ENCODE assay signal across 12 cellular contexts in the genomic region with DNA sequence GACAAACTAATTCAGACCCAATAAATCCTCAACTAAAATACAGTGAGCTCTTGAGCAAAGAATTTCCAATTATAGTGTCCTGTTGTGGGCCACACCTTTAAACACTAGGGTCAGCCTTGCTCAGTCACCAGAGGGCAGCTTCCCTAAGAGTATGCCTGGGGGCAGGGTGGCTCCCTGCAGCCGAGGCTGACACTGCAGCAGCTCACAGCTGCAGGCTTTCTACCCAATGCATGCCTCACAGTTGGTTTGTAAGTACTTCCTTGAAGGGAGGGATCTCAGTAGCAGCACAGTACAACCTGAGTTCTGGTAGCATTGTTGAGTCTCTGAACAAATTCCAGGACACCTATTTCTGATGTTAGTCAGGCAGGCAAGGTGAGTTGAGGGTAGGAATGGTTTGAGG.
DNase-seq lines count a peak whose midpoint lies in the region; ATAC-seq and TF ChIP-seq lines count a peak whose summit lies in the region.
"Had no signal": no experiment of that assay in that cellular context is flagged by ENCODE, and none has a peak within 500 bp of the region (broad histone marks: within the 10 kb centered on the region; RNA-seq: fewer than 3 reads in every experiment).

No MANE protein-coding gene starts in this region.

- no peak overlapping the region for H3K27ac Mint-ChIP-seq in activated T-cell treated with anti-CD3 and anti-CD28 coated beads, Interleukin-2, amount 50 U/mL, for 24 hours
- H3K27ac Mint-ChIP-seq: activated B cell treated with CpG ODN at 0.5 μM for 24 hours, HFFc6, memory B cell had no signal

- H3K4me1 ChIP-seq in PC-3 (ENCODE audit: insufficient read depth, low read length) (no peaks in the 10 kb centered on the region), iPS-18a (ENCODE audit: control insufficient read depth, low read depth, low read length) (peaks cover 12% of the 10 kb centered on the region), upper lobe of right lung (no peaks in the 10 kb centered on the region)

- H3K9ac ChIP-seq in PC-3 (ENCODE audit: low read length) (no peak overlapping the region), iPS-18a (ENCODE audit: low read length) (no peak overlapping the region)

- H3K9me2 ChIP-seq in PC-3 (replicated peaks; ENCODE audit: low read length), result no peaks in the 10 kb centered on the region

- H3K27me3 ChIP-seq in PC-3 (ENCODE audit: low read length) (no peaks in the 10 kb centered on the region), iPS-18a (ENCODE audit: control insufficient read depth, insufficient read depth, low read length) (no peaks in the 10 kb centered on the region), upper lobe of right lung (no peaks in the 10 kb centered on the region)

- H3K4me1 Mint-ChIP-seq in activated T-cell treated with anti-CD3 and anti-CD28 coated beads, Interleukin-2, amount 50 U/mL, for 24 hours (ENCODE audit: low read depth), result no peaks in the 10 kb centered on the region
- H3K4me1 Mint-ChIP-seq: activated B cell treated with CpG ODN at 0.5 μM for 24 hours, memory B cell had no signal

- H3F3A ChIP-seq in PC-3 (ENCODE audit: low read length, unreplicated experiment), result no peaks in the 10 kb centered on the region

- intact Hi-C loops in Right ventricle myocardium inferior (cut with DNase I), result no loop called here
- intact Hi-C loops in cardiac septum (cut with DNase I), result no loop called here
- intact Hi-C loops in PC-3 (cut with micrococcal nuclease), result no loop called here
- intact Hi-C loops in upper lobe of right lung (cut with DNase I), result no loop called here

- DNase-seq in Right ventricle myocardium inferior (ENCODE audit: missing footprints) (peak; percentile 69), cardiac septum (ENCODE audit: low spot score) (no peak), PC-3 (peak; percentile 10), upper lobe of right lung (no peak), amniotic stem cell (lab: John Stamatoyannopoulos, UW) (no peak)
- no peak for DNase-seq in activated T-cell treated with anti-CD3 and anti-CD28 coated beads, Interleukin-2, amount 50 U/mL, for 24 hours
- DNase-seq: activated B cell treated with CpG ODN at 0.5 μM for 24 hours, HFFc6, MV-4-11 had no signal

- no peaks in the 10 kb centered on the region for H3K9me3 Mint-ChIP-seq in activated T-cell treated with anti-CD3 and anti-CD28 coated beads, Interleukin-2, amount 50 U/mL, for 24 hours
- H3K9me3 Mint-ChIP-seq: activated B cell treated with CpG ODN at 0.5 μM for 24 hours had no signal

- H3K4me2 ChIP-seq in PC-3 (ENCODE audit: low read length), result no peak overlapping the region

- H3K27ac ChIP-seq in PC-3 (ENCODE audit: low read length) (no peak overlapping the region), iPS-18a (ENCODE audit: low read length) (peak overlapping the region; percentile 57), upper lobe of right lung (no peak overlapping the region)

- ATAC-seq in Right ventricle myocardium inferior (peak; percentile 64), PC-3 (no peak), upper lobe of right lung (peak; percentile 87), GM21360 (IDR thresholded peaks at IDR 0.05; ENCODE audit: unreplicated experiment) (no peak)

- peaks cover 7% of the 10 kb centered on the region for H3K9me3 ChIP-seq in PC-3 (ENCODE audit: low read length)
- no peaks in the 10 kb centered on the region for H3K9me3 ChIP-seq in iPS-18a (ENCODE audit: control insufficient read depth, low read depth, low read length)
- H3K9me3 ChIP-seq in upper lobe of right lung, result no peaks in the 10 kb centered on the region

- no peak for TF ChIP-seq CTCF in PC-3 (conservative IDR thresholded peaks at IDR 0.05; ENCODE audit: low read depth, low read length)
- no peak for TF ChIP-seq CTCF in upper lobe of right lung (IDR thresholded peaks at IDR 0.05)

- H3K36me3 ChIP-seq in PC-3 (ENCODE audit: low read depth, low read length) (no peaks in the 10 kb centered on the region), iPS-18a (ENCODE audit: control insufficient read depth, low read depth, low read length) (no peaks in the 10 kb centered on the region), upper lobe of right lung (no peaks in the 10 kb centered on the region)

- H3K4me3 Mint-ChIP-seq in activated T-cell treated with anti-CD3 and anti-CD28 coated beads, Interleukin-2, amount 50 U/mL, for 24 hours, result no peak overlapping the region
- H3K4me3 Mint-ChIP-seq: activated B cell treated with CpG ODN at 0.5 μM for 24 hours, HFFc6, memory B cell had no signal

- H3K27me3 Mint-ChIP-seq in activated T-cell treated with anti-CD3 and anti-CD28 coated beads, Interleukin-2, amount 50 U/mL, for 24 hours, result no peaks in the 10 kb centered on the region
- H3K27me3 Mint-ChIP-seq: activated B cell treated with CpG ODN at 0.5 μM for 24 hours, memory B cell had no signal

- no peaks in the 10 kb centered on the region for H3K36me3 Mint-ChIP-seq in activated T-cell treated with anti-CD3 and anti-CD28 coated beads, Interleukin-2, amount 50 U/mL, for 24 hours (ENCODE audit: low read depth)
- H3K36me3 Mint-ChIP-seq: memory B cell had no signal

- POLR2A ChIA-PET in PC-3 (lab: Charles Lee; ENCODE audit: unreplicated experiment), result no interaction called here

- no peaks in the 10 kb centered on the region for H3K79me2 ChIP-seq in PC-3 (ENCODE audit: low read length)

- BruUV-seq in PC-3 (replicated peaks; lab: Mats Ljungman, UMichigan), result no TSS peak

- H3K4me3 ChIP-seq in PC-3 (ENCODE audit: low read length) (no peak overlapping the region), iPS-18a (ENCODE audit: low read length) (no peak overlapping the region), upper lobe of right lung (no peak overlapping the region)

- CTCF ChIA-PET in PC-3 (lab: Charles Lee), result no interaction called here

- no peaks in the 10 kb centered on the region for H4K20me1 ChIP-seq in PC-3 (ENCODE audit: low read length)

- H2AFZ ChIP-seq in PC-3 (ENCODE audit: low read length), result no peak overlapping the region

Comparison
In these comparisons a context has a peak if more than half of its experiments do, and no peak if none do; other contexts are left out.
1. DNase-seq: peak in Right ventricle myocardium inferior (single experiment) and PC-3 (single experiment); none in cardiac septum (single experiment), upper lobe of right lung (single experiment), activated T-cell treated with anti-CD3 and anti-CD28 coated beads, Interleukin-2, amount 50 U/mL, for 24 hours (single experiment) and amniotic stem cell (single experiment).
2. ATAC-seq: peak in Right ventricle myocardium inferior (single experiment) and upper lobe of right lung (single experiment); none in PC-3 (single experiment) and GM21360 (single experiment).